ENCODE assay signal across 11 cellular contexts in genomic region chr17:42206153-42206612, GRCh38. TPM values are rescaled to one million over a fixed set of nuclear protein-coding genes. Genes with fewer than 3 reads are reported as not detected.
"Had no signal": no experiment of that assay in that cellular context is flagged by ENCODE, and none has a peak within 500 bp of the region (broad histone marks: within the 10 kb centered on the region; RNA-seq: fewer than 3 reads in every experiment).

No MANE protein-coding gene starts in this region.

RNA-seq across cellular contexts. Expression of gene HCRT, which starts 20.9 kb away (rescaled TPM):
- total RNA-seq: aorta; esophagus muscularis mucosa; heart right ventricle; left ventricle myocardium superior; mucosa of gallbladder; naive thymus-derived CD8-positive, alpha-beta T cell; pancreas; pulmonary artery endothelial cell; stomach; temporal lobe had no signal
- polyA plus RNA-seq: aorta; heart right ventricle; naive thymus-derived CD8-positive, alpha-beta T cell; pancreas; small intestine; stomach had no signal

RNA-seq across cellular contexts. Expression of gene KCNH4, which starts 25.2 kb away (rescaled TPM):
- total RNA-seq: pulmonary artery endothelial cell, stomach had no signal
- polyA plus RNA-seq: aorta; naive thymus-derived CD8-positive, alpha-beta T cell; stomach had no signal
